16 cellular contexts compared by ENCODE assay signal in the genomic region with DNA sequence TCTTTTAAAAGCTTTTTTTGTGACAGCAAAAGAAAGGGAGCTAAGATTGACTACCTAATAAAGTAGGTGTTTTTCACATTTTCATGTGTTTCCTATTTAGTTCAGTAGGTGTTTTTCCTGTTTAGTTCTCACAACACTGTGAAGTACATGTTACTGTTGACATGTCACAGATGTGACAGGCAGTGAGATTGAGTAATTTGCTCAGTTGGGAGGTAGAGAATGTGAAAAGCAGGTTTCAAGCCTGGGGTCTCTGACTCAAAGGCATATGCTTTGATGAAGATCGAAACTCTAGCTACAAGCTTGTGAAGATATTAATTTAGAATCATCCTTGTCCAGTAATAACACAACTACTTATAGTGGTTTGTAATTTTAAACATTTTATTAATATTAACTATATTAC. TPM values are rescaled to one million over a fixed set of nuclear protein-coding genes. Genes with fewer than 3 reads are reported as not detected.
DNase-seq lines count a peak whose midpoint lies in the region; ATAC-seq and TF ChIP-seq lines count a peak whose summit lies in the region.
"Had no signal": no experiment of that assay in that cellular context is flagged by ENCODE, and none has a peak within 500 bp of the region (broad histone marks: within the 10 kb centered on the region; RNA-seq: fewer than 3 reads in every experiment).

No MANE protein-coding gene starts in this region.

- H3K27me3 ChIP-seq in body of pancreas, result no peaks in the 10 kb centered on the region

- no peaks in the 10 kb centered on the region for H3K36me3 ChIP-seq in body of pancreas (replicated peaks in 1 of 2; ENCODE audit: insufficient read depth in 1 of 2, low read depth in 2 of 2)

- 88 to 100% methylated on average over 1 of the region's 1 CpG for WGBS in body of pancreas, 2 donors

- no peak for TF ChIP-seq POLR2A in body of pancreas (IDR thresholded peaks at IDR 0.05)

- intact Hi-C loops in dendritic cell treated with granulocyte-macrophage colony-stimulating factor and Interleukin-4, amounts not matched to agents 40 ng/mL and 50 ng/mL, for 4 days (cut with micrococcal nuclease), result no loop called here
- intact Hi-C loops in body of pancreas (cut with DNase I), result no loop called here

- H3K27me3 Mint-ChIP-seq in dendritic cell treated with granulocyte-macrophage colony-stimulating factor and Interleukin-4, amounts not matched to agents 40 ng/mL and 50 ng/mL, for 4 days, result no peaks in the 10 kb centered on the region
- H3K27me3 Mint-ChIP-seq in naive thymus-derived CD8-positive, alpha-beta T cell, result no peaks in the 10 kb centered on the region
- H3K27me3 Mint-ChIP-seq: activated naive CD4-positive, alpha-beta T cell treated with anti-CD3 and anti-CD28 coated beads, Interleukin-2, amount 50 U/mL, for 24 hours; CD4-positive, alpha-beta memory T cell; central memory CD8-positive, alpha-beta T cell had no signal

- H3K4me1 Mint-ChIP-seq in dendritic cell treated with granulocyte-macrophage colony-stimulating factor and Interleukin-4, amounts not matched to agents 40 ng/mL and 50 ng/mL, for 4 days (ENCODE audit: low read depth), result peaks cover 39% of the 10 kb centered on the region
- peaks cover 8 to 35% (median 18%) of the 10 kb centered on the region in 4 donors for H3K4me1 Mint-ChIP-seq in naive thymus-derived CD8-positive, alpha-beta T cell

- peak; percentile 84 for ATAC-seq in GM18868 (IDR thresholded peaks at IDR 0.05; ENCODE audit: unreplicated experiment)
- peak; percentile 77 for ATAC-seq in GM21529 (IDR thresholded peaks at IDR 0.05; ENCODE audit: unreplicated experiment)
- peak; percentile 72 for ATAC-seq in HG03045 (IDR thresholded peaks at IDR 0.05; ENCODE audit: unreplicated experiment)
- ATAC-seq in body of pancreas, result no peak
- ATAC-seq in naive thymus-derived CD8-positive, alpha-beta T cell, result no peak
- ATAC-seq: psoas muscle; stimulated activated naive CD8-positive, alpha-beta T cell treated with anti-CD3 and anti-CD28 coated beads, Interleukin-15, Interleukin-2, amounts not matched to agents 100 U/mL and 50 U/mL, for 24 hours had no signal

- H3K9me3 Mint-ChIP-seq in dendritic cell treated with granulocyte-macrophage colony-stimulating factor and Interleukin-4, amounts not matched to agents 40 ng/mL and 50 ng/mL, for 4 days, result no peaks in the 10 kb centered on the region
- H3K9me3 Mint-ChIP-seq in naive thymus-derived CD8-positive, alpha-beta T cell, result no peaks in the 10 kb centered on the region
- H3K9me3 Mint-ChIP-seq: activated naive CD4-positive, alpha-beta T cell treated with anti-CD3 and anti-CD28 coated beads, Interleukin-2, amount 50 U/mL, for 24 hours; CD4-positive, alpha-beta memory T cell; central memory CD8-positive, alpha-beta T cell; HFFc6; mesothelial cell of epicardium had no signal

- H3K9me3 ChIP-seq in body of pancreas, result no peaks in the 10 kb centered on the region
- H3K9me3 ChIP-seq: psoas muscle had no signal

- no peak overlapping the region for H3K27ac ChIP-seq in body of pancreas
- H3K27ac ChIP-seq: psoas muscle had no signal

- TF ChIP-seq CTCF in body of pancreas (IDR thresholded peaks at IDR 0.05), result no peak

- no peaks in the 10 kb centered on the region for H3K4me1 ChIP-seq in body of pancreas

- peak overlapping the region; percentile 86 for H3K27ac Mint-ChIP-seq in dendritic cell treated with granulocyte-macrophage colony-stimulating factor and Interleukin-4, amounts not matched to agents 40 ng/mL and 50 ng/mL, for 4 days
- H3K27ac Mint-ChIP-seq in naive thymus-derived CD8-positive, alpha-beta T cell, result no peak overlapping the region
- H3K27ac Mint-ChIP-seq: activated naive CD4-positive, alpha-beta T cell treated with anti-CD3 and anti-CD28 coated beads, Interleukin-2, amount 50 U/mL, for 24 hours; HFFc6; mesothelial cell of epicardium had no signal

- no peak overlapping the region for H3K4me3 ChIP-seq in body of pancreas
- H3K4me3 ChIP-seq: psoas muscle had no signal

- DNase-seq in SW 1271 (lab: John Stamatoyannopoulos, UW) (no peak), body of pancreas (no peak)
- DNase-seq in naive thymus-derived CD8-positive, alpha-beta T cell, result no peak
- DNase-seq: activated CD4-positive, alpha-beta T cell treated with anti-CD3 and anti-CD28 coated beads, Interleukin-2, amount 50 U/mL, for 48 hours; CD4-positive, alpha-beta memory T cell; erythroblast; HFFc6; psoas muscle; stimulated activated naive CD8-positive, alpha-beta T cell treated with anti-CD3 and anti-CD28 coated beads, Interleukin-15, Interleukin-2, amounts not matched to agents 100 U/mL and 50 U/mL, for 24 hours had no signal

- H3K4me3 Mint-ChIP-seq in dendritic cell treated with granulocyte-macrophage colony-stimulating factor and Interleukin-4, amounts not matched to agents 40 ng/mL and 50 ng/mL, for 4 days, result no peak overlapping the region
- H3K4me3 Mint-ChIP-seq in naive thymus-derived CD8-positive, alpha-beta T cell, result no peak overlapping the region
- H3K4me3 Mint-ChIP-seq: activated naive CD4-positive, alpha-beta T cell treated with anti-CD3 and anti-CD28 coated beads, Interleukin-2, amount 50 U/mL, for 24 hours; central memory CD8-positive, alpha-beta T cell; HFFc6; mesothelial cell of epicardium had no signal

- no peaks in the 10 kb centered on the region for H3K36me3 Mint-ChIP-seq in dendritic cell treated with granulocyte-macrophage colony-stimulating factor and Interleukin-4, amounts not matched to agents 40 ng/mL and 50 ng/mL, for 4 days (ENCODE audit: low read depth)
- peaks cover 0 to 2% (median 0%) of the 10 kb centered on the region in 3 donors for H3K36me3 Mint-ChIP-seq in naive thymus-derived CD8-positive, alpha-beta T cell
- H3K36me3 Mint-ChIP-seq: mesothelial cell of epicardium had no signal

- POLR2A ChIA-PET in naive thymus-derived CD8-positive, alpha-beta T cell (lab: Charles Lee), result no interaction called here

RNA-seq across cellular contexts. Expression of a gene that starts 43.1 kb away (rescaled TPM):
- 1 to 10 TPM; 4.3 to 4.7 TPM for total RNA-seq in body of pancreas
- 1 to 10 TPM; 6.1 to 6.3 TPM for total RNA-seq in naive thymus-derived CD8-positive, alpha-beta T cell
- 1 to 10 TPM; 1.5 to 2.5 (median 1.6) TPM for polyA plus RNA-seq in naive thymus-derived CD8-positive, alpha-beta T cell

RNA-seq across cellular contexts. Expression of a gene that starts 44.2 kb away (rescaled TPM):
- total RNA-seq in body of pancreas, result 1 to 10 TPM; 5.3 to 8.6 TPM
- total RNA-seq in naive thymus-derived CD8-positive, alpha-beta T cell, result 10 to 100 TPM; 13.9 to 16.0 TPM
- polyA plus RNA-seq in naive thymus-derived CD8-positive, alpha-beta T cell, result 10 to 100 TPM; 26.1 to 37.4 (median 32.2) TPM

Comparison
In these comparisons a context has a peak if more than half of its experiments do, and no peak if none do; other contexts are left out.
1. ATAC-seq: peak in GM18868 (single experiment), GM21529 (single experiment) and HG03045 (single experiment); none in body of pancreas (single experiment) and naive thymus-derived CD8-positive, alpha-beta T cell (0 of 2).